18 cellular contexts compared by ENCODE assay signal in the genomic region with DNA sequence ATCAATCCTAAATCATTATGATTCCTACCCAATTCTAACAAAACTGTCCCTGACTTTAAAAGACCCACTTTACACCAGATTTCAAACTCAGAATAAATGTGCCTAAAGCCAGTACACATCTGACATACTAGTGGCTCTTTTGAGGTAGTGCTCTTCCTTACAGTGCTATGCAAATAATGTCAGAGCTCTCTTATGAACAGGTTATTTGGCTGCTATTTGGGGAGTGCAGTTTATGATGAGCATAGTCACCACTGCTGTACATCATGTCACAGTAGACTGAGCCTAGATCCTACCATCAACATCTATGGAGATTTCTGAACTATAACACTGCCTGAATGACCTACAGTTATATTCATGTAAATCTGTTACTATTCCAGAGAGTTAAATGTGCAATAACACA. TPM values are rescaled to one million over a fixed set of nuclear protein-coding genes. Genes with fewer than 3 reads are reported as not detected.
DNase-seq lines count a peak whose midpoint lies in the region; ATAC-seq and TF ChIP-seq lines count a peak whose summit lies in the region.
"Had no signal": no experiment of that assay in that cellular context is flagged by ENCODE, and none has a peak within 500 bp of the region (broad histone marks: within the 10 kb centered on the region; RNA-seq: fewer than 3 reads in every experiment).

No MANE protein-coding gene starts in this region.

- peaks cover 3% of the 10 kb centered on the region for H3K4me1 Mint-ChIP-seq in endodermal cell
- H3K4me1 Mint-ChIP-seq: CD4-positive, CD25-positive, alpha-beta regulatory T cell had no signal

- no peak for TF ChIP-seq POLR2A in prostate gland (IDR thresholded peaks at IDR 0.05)

- H3K27me3 Mint-ChIP-seq in endodermal cell (ENCODE audit: insufficient read depth): no peaks in the 10 kb centered on the region

- H3K4me3 Mint-ChIP-seq in endodermal cell: no peak overlapping the region
- H3K4me3 Mint-ChIP-seq: CD4-positive, CD25-positive, alpha-beta regulatory T cell; T-helper 2 cell treated with Interferon-gamma antibody and Interleukin-4, amounts not matched to agents 5 μg/mL and 100 μg/mL, for 36 hours had no signal

- intact Hi-C loops in prostate gland (cut with DNase I): no loop called here

- H3K9me3 Mint-ChIP-seq in endodermal cell: peaks cover 67% of the 10 kb centered on the region
- H3K9me3 Mint-ChIP-seq: CD4-positive, CD25-positive, alpha-beta regulatory T cell; T-helper 2 cell treated with Interferon-gamma antibody and Interleukin-4, amounts not matched to agents 5 μg/mL and 100 μg/mL, for 36 hours had no signal

- TF ChIP-seq CTCF in endodermal cell (conservative IDR thresholded peaks at IDR 0.05) (peak; percentile 26), prostate gland (IDR thresholded peaks at IDR 0.05) (no peak)

- H3K4me1 ChIP-seq in endodermal cell (ENCODE audit: control insufficient read depth, insufficient read depth, low read length) (no peaks in the 10 kb centered on the region), prostate gland (replicated peaks) (no peaks in the 10 kb centered on the region)
- H3K4me1 ChIP-seq: SJCRH30 had no signal

- H3K9ac ChIP-seq in endodermal cell (ENCODE audit: extremely low read depth, low read length, poor library complexity, severe bottlenecking): no peak overlapping the region

- no peak for DNase-seq in endodermal cell
- DNase-seq in OCI-M1 (lab: John Stamatoyannopoulos, UW): no peak
- DNase-seq in prostate gland (ENCODE audit: low spot score): no peak
- no peak for DNase-seq in MG63
- DNase-seq: AML-193; CD4-positive, CD25-positive, alpha-beta regulatory T cell; DMS79; GOT3; NCI-H187 treated with DMSO at 0.1 percent for 48 hours; SJCRH30; SW 1271 had no signal

- no peak overlapping the region for H3K27ac Mint-ChIP-seq in endodermal cell
- H3K27ac Mint-ChIP-seq: CD4-positive, CD25-positive, alpha-beta regulatory T cell; T-helper 2 cell treated with Interferon-gamma antibody and Interleukin-4, amounts not matched to agents 5 μg/mL and 100 μg/mL, for 36 hours had no signal

- H3K36me3 ChIP-seq in endodermal cell (ENCODE audit: control insufficient read depth, insufficient read depth, low read length): no peaks in the 10 kb centered on the region
- H3K36me3 ChIP-seq in prostate gland: no peaks in the 10 kb centered on the region
- H3K36me3 ChIP-seq in MG63: no peaks in the 10 kb centered on the region
- H3K36me3 ChIP-seq: SJCRH30 had no signal

- no peaks in the 10 kb centered on the region for H3K27me3 ChIP-seq in endodermal cell (ENCODE audit: control insufficient read depth, insufficient read depth, low read length, poor library complexity, severe bottlenecking)
- H3K27me3 ChIP-seq in prostate gland (replicated peaks; ENCODE audit: insufficient read depth): no peaks in the 10 kb centered on the region
- no peaks in the 10 kb centered on the region for H3K27me3 ChIP-seq in MG63
- H3K27me3 ChIP-seq: SJCRH30 had no signal

- H3K27ac ChIP-seq in endodermal cell (ENCODE audit: low read depth, low read length) (no peak overlapping the region), prostate gland (no peak overlapping the region)
- H3K27ac ChIP-seq: SJCRH30 had no signal

- no peaks in the 10 kb centered on the region for H3K36me3 Mint-ChIP-seq in endodermal cell (ENCODE audit: low read depth)
- H3K36me3 Mint-ChIP-seq: CD4-positive, CD25-positive, alpha-beta regulatory T cell had no signal

- H3K4me3 ChIP-seq in endodermal cell (ENCODE audit: low read length): no peak overlapping the region
- no peak overlapping the region for H3K4me3 ChIP-seq in prostate gland
- no peak overlapping the region for H3K4me3 ChIP-seq in MG63
- H3K4me3 ChIP-seq: SJCRH30 had no signal

- ATAC-seq in GM18519 (IDR thresholded peaks at IDR 0.05; ENCODE audit: low FRiP score, unreplicated experiment) (peak; percentile 72), HG02870 (IDR thresholded peaks at IDR 0.05; ENCODE audit: unreplicated experiment) (peak; percentile 59), HG03442 (IDR thresholded peaks at IDR 0.05; ENCODE audit: unreplicated experiment) (peak; percentile 57), HG03565 (IDR thresholded peaks at IDR 0.05; ENCODE audit: unreplicated experiment) (no peak)

- H3K9me3 ChIP-seq in endodermal cell (ENCODE audit: control insufficient read depth, low read length) (no peaks in the 10 kb centered on the region), prostate gland (no peaks in the 10 kb centered on the region), MG63 (no peaks in the 10 kb centered on the region)
- H3K9me3 ChIP-seq: SJCRH30 had no signal

RNA-seq across cellular contexts. Expression of a gene that starts 50.4 kb away (rescaled TPM):
- total RNA-seq in endodermal cell: not detected
- not detected for polyA plus RNA-seq in endodermal cell (2013, experiment 1 of 2)
- polyA plus RNA-seq in endodermal cell (2013, experiment 2 of 2): not detected
- total RNA-seq in prostate gland: 10 to 100 TPM in 1 of 2 donors, not detected in 1; 11.1 TPM
- total RNA-seq in MG63 (2014; rRNA removed; shearing (Covaris generic); ENCODE audit: low replicate concordance): not detected in 2 replicates
- total RNA-seq: A673; CD4-positive, CD25-positive, alpha-beta regulatory T cell; NCI-H460; SJCRH30 had no signal
